ENCODE assay signal across 19 cellular contexts in genomic region chr2:63850650-63851049, GRCh38. TPM values are rescaled to one million over a fixed set of nuclear protein-coding genes. Genes with fewer than 3 reads are reported as not detected.
DNase-seq lines count a peak whose midpoint lies in the region; ATAC-seq, FAIRE-seq and TF ChIP-seq lines count a peak whose summit lies in the region.
"Had no signal": no experiment of that assay in that cellular context is flagged by ENCODE, and none has a peak within 500 bp of the region (broad histone marks: within the 10 kb centered on the region; RNA-seq: fewer than 3 reads in every experiment).

No MANE protein-coding gene starts in this region.

- H3K4me1 ChIP-seq in HEK293 (ENCODE audit: control insufficient read depth, insufficient read depth, low read length) (peaks cover 12% of the 10 kb centered on the region), GM12878 (ENCODE audit: control insufficient read depth, insufficient read depth, low read length) (no peaks in the 10 kb centered on the region), suprapubic skin (peaks cover 42% of the 10 kb centered on the region)
- H3K4me1 ChIP-seq: prostate gland had no signal

- no peak overlapping the region for H3K27ac ChIP-seq in HEK293 (ENCODE audit: extremely low read depth, low read depth, low read length)
- no peak overlapping the region for H3K27ac ChIP-seq in GM12878 (ENCODE audit: control insufficient read depth, insufficient read depth)
- H3K27ac ChIP-seq in suprapubic skin, result no peak overlapping the region
- H3K27ac ChIP-seq: 22Rv1, prostate gland had no signal

- TF ChIP-seq POLR2A in GM12878 (IDR thresholded peaks at IDR 0.05; ENCODE audit: low read depth, low read length) (no peak), suprapubic skin (IDR thresholded peaks at IDR 0.05) (no peak)

- CTCF ChIA-PET in HEK293 (lab: Yijun Ruan, JAX), result interaction anchor here (1.6 to 1.9 kb wide), 2 partner anchors 10 kb away, joined by 4 to 13 read pairs; no protein-coding TSS in a partner anchor
- CTCF ChIA-PET in GM12878 (lab: Yijun Ruan, JAX), result interaction anchor here (1.0 to 3.0 kb wide), 4 partner anchors 9 to 152 kb away, joined by 3 to 16 read pairs (median 13); partner anchors contain the start of gene UGP2

- H4K20me1 ChIP-seq in GM12878 (ENCODE audit: control insufficient read depth, insufficient read depth), result peaks cover 3% of the 10 kb centered on the region; the same call in 1 of the 2 replicates

- DNase-seq in NCI-H82 (lab: John Stamatoyannopoulos, UW) (peak; percentile 34), NCI-H82 treated with DMSO at 0.1 percent for 48 hours (lab: John Stamatoyannopoulos, UW; ENCODE audit: unreplicated experiment) (no peak), GM12878 (ENCODE audit: low read depth, low spot score) (no peak), natural killer cell (no peak), suprapubic skin (ENCODE audit: low spot score in 2 of 2) (no peak), LoVo (ENCODE audit: low spot score) (no peak)
- DNase-seq: C1 segment of cervical spinal cord, caudate nucleus, foreskin fibroblast, NCI-H1092, NCI-H2227 treated with DMSO at 0.1 percent for 48 hours, tibial artery had no signal

- H3K4me1 Mint-ChIP-seq in natural killer cell, result peaks cover 76 to 80% of the 10 kb centered on the region in 2 donors

- no peak for FAIRE-seq in GM12878 (lab: Jason Lieb, UNC)
- FAIRE-seq: GM19239, HTR-8/SVneo had no signal

- H3K27ac Mint-ChIP-seq in natural killer cell, result peak overlapping the region; percentile 72 to 92

- no peaks in the 10 kb centered on the region for H3K9me3 Mint-ChIP-seq in natural killer cell

- H3K4me3 Mint-ChIP-seq in natural killer cell, result no peak overlapping the region

- no peak overlapping the region for H2AFZ ChIP-seq in GM12878 (ENCODE audit: control insufficient read depth, low read depth, low read length)

- TF ChIP-seq RAD21 in GM12878 (IDR thresholded peaks at IDR 0.05; ENCODE audit: insufficient read depth, low read depth, low read length), result no peak

- RAD21 ChIA-PET in GM12878 (lab: Charles Lee; ENCODE audit: unreplicated experiment), result interaction anchor here (2.6 kb wide), 1 partner anchor 10 kb away, joined by 7 read pairs; no protein-coding TSS in a partner anchor

- H3K36me3 ChIP-seq in HEK293 (ENCODE audit: control insufficient read depth in 2 of 2, insufficient read depth in 1 of 2, low read length in 2 of 2) (no peaks in the 10 kb centered on the region), GM12878 (ENCODE audit: control insufficient read depth in 2 of 2, insufficient read depth in 2 of 2, low read length in 1 of 2) (no peaks in the 10 kb centered on the region), suprapubic skin (no peaks in the 10 kb centered on the region)
- H3K36me3 ChIP-seq: prostate gland, tibial artery had no signal

- H3K27me3 ChIP-seq in GM12878 (replicated peaks in 1 of 2; ENCODE audit: control insufficient read depth in 2 of 2, insufficient read depth in 2 of 2, low read length in 1 of 2) (no peaks in the 10 kb centered on the region), suprapubic skin (no peaks in the 10 kb centered on the region)
- H3K27me3 ChIP-seq: SJSA1, tibial artery had no signal

- H3K36me3 Mint-ChIP-seq in natural killer cell, result no peaks in the 10 kb centered on the region

- H3K27me3 Mint-ChIP-seq in natural killer cell (ENCODE audit: low read depth in 2 of 2), result no peaks in the 10 kb centered on the region

- no peak for TF ChIP-seq CTCF in HEK293 (tag by site-specific recombination; IDR thresholded peaks at IDR 0.05)
- TF ChIP-seq CTCF in GM12878 (IDR thresholded peaks at IDR 0.05 in 2 of 3, conservative IDR thresholded peaks at IDR 0.05 in 1 of 3; ENCODE audit: control insufficient read depth in 2 of 3, extremely low read depth in 1 of 3, insufficient read depth in 1 of 3, low read depth in 3 of 3, low read length in 3 of 3), result no peak
- TF ChIP-seq CTCF in natural killer cell (IDR thresholded peaks at IDR 0.05), result no peak
- no peak for TF ChIP-seq CTCF in suprapubic skin (IDR thresholded peaks at IDR 0.05)

- intact Hi-C loops in GM12878 (cut with micrococcal nuclease; ENCODE audit: unreplicated experiment), result no loop called here
- intact Hi-C loops in natural killer cell (cut with micrococcal nuclease), result no loop called here

- H3K4me3 ChIP-seq in HEK293 (ENCODE audit: low read depth, low read length) (no peak overlapping the region), GM12878 (no peak overlapping the region), suprapubic skin (no peak overlapping the region)
- H3K4me3 ChIP-seq: prostate gland, SJSA1, tibial artery had no signal

- ATAC-seq in GM12878 (peak; percentile 83), natural killer cell (peak; percentile 49 to 58 (median 52)), GM19452 (IDR thresholded peaks at IDR 0.05; ENCODE audit: unreplicated experiment) (no peak)

- H3K79me2 ChIP-seq in GM12878 (ENCODE audit: control insufficient read depth, insufficient read depth, low read length), result peaks cover 74% of the 10 kb centered on the region

- SMC1A ChIA-PET in GM12878 (lab: Charles Lee; ENCODE audit: uncharacterized antibody, unreplicated experiment), result interaction anchor here (0.7 to 3.0 kb wide), 3 partner anchors 11 to 73 kb away, joined by 3 to 14 read pairs (median 4); no protein-coding TSS in a partner anchor

- TF ChIP-seq EP300 in GM12878 (IDR thresholded peaks at IDR 0.05; ENCODE audit: borderline replicate concordance in 1 of 2, control insufficient read depth in 1 of 2, low read depth in 2 of 2, low read length in 2 of 2) (no peak), suprapubic skin (IDR thresholded peaks at IDR 0.05) (no peak)

- in situ Hi-C loops in GM12878 (cut with MboI), result no loop called here

- POLR2A ChIA-PET in HEK293 (lab: Yijun Ruan, JAX), result interaction anchor here (1.2 kb wide), 1 partner anchor 9 kb away, joined by 4 read pairs; the partner anchor contains the start of gene UGP2
- POLR2A ChIA-PET in GM12878 (lab: Charles Lee), result interaction anchor here (1.0 to 3.1 kb wide), 2 partner anchors 9 kb away, joined by 3 to 20 read pairs; partner anchors contain the start of gene UGP2

- H3K9me3 ChIP-seq in HEK293 (ENCODE audit: control insufficient read depth, insufficient read depth, low read depth, low read length) (no peaks in the 10 kb centered on the region), GM12878 (replicated peaks; ENCODE audit: control insufficient read depth, insufficient read depth, low read length) (peaks cover 4% of the 10 kb centered on the region; the same call in 2 of the 3 replicates), suprapubic skin (no peaks in the 10 kb centered on the region)
- H3K9me3 ChIP-seq: prostate gland, SJSA1, tibial artery had no signal

- H3K9ac ChIP-seq in GM12878 (ENCODE audit: control insufficient read depth, insufficient read depth, low read length), result no peak overlapping the region

- H3K4me2 ChIP-seq in GM12878 (ENCODE audit: control insufficient read depth, insufficient read depth), result no peak overlapping the region

- BruUV-seq in GM12878 (replicated peaks; lab: Mats Ljungman, UMichigan), result no TSS peak

TF ChIP-seq in HEK293, 187 proteins besides CTCF, POLR2A, EP300 and RAD21 (continues in another document):
- TF ChIP-seq ZNF664 (tag by site-specific recombination; IDR thresholded peaks at IDR 0.05) (peak; percentile 56; the same call in 1 of the 2 replicates), ZNF221 (tag by site-specific recombination; IDR thresholded peaks at IDR 0.05; ENCODE audit: borderline replicate concordance) (no peak)

TF ChIP-seq in GM12878, 131 proteins besides CTCF, POLR2A, EP300 and RAD21 (continues in another document):
- TF ChIP-seq GABPA (IDR thresholded peaks at IDR 0.05; ENCODE audit: low read depth) (no peak), ZNF24 (IDR thresholded peaks at IDR 0.05) (no peak), JUND (IDR thresholded peaks at IDR 0.05; ENCODE audit: low read depth, low read length) (no peak), STAT1 (conservative IDR thresholded peaks at IDR 0.05) (no peak), BCLAF1 (IDR thresholded peaks at IDR 0.05) (no peak), CBX5 (IDR thresholded peaks at IDR 0.05; ENCODE audit: low read depth) (no peak)

RNA-seq across cellular contexts. Expression of gene UGP2, which starts 9.0 kb away (rescaled TPM):
- total RNA-seq in GM12878 (2013; cell fraction: nucleolus; rRNA removed), result 46.0 and 61.1 TPM in 2 replicates
- total RNA-seq in GM12878 (2014; rRNA removed) (40.8 and 50.7 TPM in 2 replicates), GM12878 (2014; rRNA removed; fragmentation: Illumina TruSeq; extraction: Trizol) (69.8 and 70.1 TPM in 2 replicates), GM12878 (2021) (57.4 and 64.8 TPM in 2 replicates), natural killer cell (100 to 1,000 TPM; 100 to 117 (median 101) TPM), suprapubic skin (10 to 100 TPM; 60.1 to 84.9 (median 65.2) TPM)
- 49.9 TPM for polyA plus RNA-seq in GM12878 (2011; ENCODE audit: low read depth)
- polyA plus RNA-seq in GM12878 (2011; rRNA removed) (71.2 and 122 TPM in 2 replicates), GM12878 (2014; fragmentation: Illumina TruSeq; extraction: Trizol) (87.1 and 108 TPM in 2 replicates), GM12878 (2014; fragmentation: Nextera tagmentation; extraction: Ambion mirVana) (10 to 100 TPM; 81.0 to 89.0 TPM), GM12878 (2014; rRNA removed) (37.2 and 49.1 TPM in 2 replicates), GM12878 (2016; fragmentation: Nextera tagmentation; extraction: Ambion mirVana) (10 to 100 TPM; 91.7 to 98.3 TPM)
- polyA plus RNA-seq in GM12878 (2011; cell fraction: cytosol; rRNA removed), result 22.0 and 25.7 TPM in 2 replicates
- 21.2 and 22.8 TPM in 2 replicates for polyA plus RNA-seq in GM12878 (2011; cell fraction: nucleus; rRNA removed)
- 61.7 and 69.6 TPM in 2 replicates for polyA plus RNA-seq in GM12878 (2012)
- polyA minus RNA-seq in GM12878 (2011; rRNA and poly(A)+ RNA removed), result 20.1 and 29.6 TPM in 2 replicates
- 17.9 and 19.5 TPM in 2 replicates for polyA minus RNA-seq in GM12878 (2011; cell fraction: cytosol; rRNA and poly(A)+ RNA removed)
- 15.4 and 23.7 TPM in 2 replicates for polyA minus RNA-seq in GM12878 (2011; cell fraction: nucleus; rRNA and poly(A)+ RNA removed)
